ENCODE assay signal across 8 cellular contexts in genomic region chr12:80936353-80936641, GRCh38. TPM values are rescaled to one million over a fixed set of nuclear protein-coding genes. Genes with fewer than 3 reads are reported as not detected.
A peak's percentile ranks its signal among the peaks of the same experiment; 100 is the strongest.
DNase-seq lines count a peak whose midpoint lies in the region; ATAC-seq and TF ChIP-seq lines count a peak whose summit lies in the region.

No MANE protein-coding gene starts in this region.

- WGBS in heart left ventricle, 4 donors = 1 to 4% (median 3%) methylated on average over 11 of the region's 11 CpGs

- DNase-seq in DMS 273 (lab: John Stamatoyannopoulos, UW; ENCODE audit: unreplicated experiment) (peak; percentile 77), DMS 273 treated with DMSO at 0.1 percent for 48 hours (lab: John Stamatoyannopoulos, UW) (no peak), PC-9 (no peak), heart left ventricle (no peak), skeletal muscle cell (ENCODE audit: low read depth) (no peak), GM13977 (ENCODE audit: low spot score) (no peak)
- no peak for DNase-seq in stimulated activated CD4-positive, alpha-beta T cell treated with anti-CD3 and anti-CD28 coated beads, Interleukin-2, amount 100 ng/mL, for 48 hours

- H3K27ac ChIP-seq in PC-9 = no peak overlapping the region
- peak overlapping the region; percentile 90 to 97 (median 95) for H3K27ac ChIP-seq in heart left ventricle

- peaks cover 9% of the 10 kb centered on the region for H3K27me3 ChIP-seq in PC-9 (ENCODE audit: insufficient read depth, low read depth)
- H3K27me3 ChIP-seq in heart left ventricle = peaks cover 0 to 3% (median 0%) of the 10 kb centered on the region in 9 donors

- no peaks in the 10 kb centered on the region for H3F3A ChIP-seq in PC-9 (ENCODE audit: insufficient read depth, low read depth)

- H3K4me1 ChIP-seq in PC-9 (replicated peaks; ENCODE audit: insufficient read depth) (no peaks in the 10 kb centered on the region), heart left ventricle (peaks cover 0 to 18% (median 8%) of the 10 kb centered on the region in 12 donors)

- intact Hi-C loops in PC-9 (cut with micrococcal nuclease; ENCODE audit: unreplicated experiment) (loop anchor here (10.0 kb wide), 1 partner anchor 101 kb away; no protein-coding TSS in a partner anchor), heart left ventricle (cut with DNase I) (loop anchor here in 9 of 10 donors (2.0 to 10.0 kb wide), 9 partner anchors 54 to 149 kb away; partner anchors contain the start of gene ACSS3 (in 1 of the 9))

- BruUV-seq in PC-9 (replicated peaks; lab: Mats Ljungman, UMichigan) = no TSS peak

- H3K4me3 ChIP-seq in PC-9 (peak overlapping the region; percentile 67), heart left ventricle (peak overlapping the region; percentile 70 to 87 (median 78)), skeletal muscle cell (ENCODE audit: low read depth, low read length) (peak overlapping the region; percentile 92)

- no peaks in the 10 kb centered on the region for H4K20me1 ChIP-seq in PC-9 (ENCODE audit: insufficient read depth)

- no peak for TF ChIP-seq POLR2A in heart left ventricle (IDR thresholded peaks at IDR 0.05)

- H2AFZ ChIP-seq in PC-9 = peak overlapping the region; percentile 90

- H3K36me3 ChIP-seq in PC-9 (ENCODE audit: low read depth) (no peaks in the 10 kb centered on the region), heart left ventricle (no peaks in the 10 kb centered on the region)

- CTCF ChIA-PET in PC-9 (lab: Charles Lee) = no interaction called here

- no peaks in the 10 kb centered on the region for H3K79me2 ChIP-seq in PC-9 (ENCODE audit: low read depth)

- in situ Hi-C loops in GM13977 (cut with MboI; ENCODE audit: low pct_unique_long_range_greater_than_20kb, low sequenced_read_pairs, unreplicated experiment) = no loop called here

- no peaks in the 10 kb centered on the region for H3K9me3 ChIP-seq in PC-9 (ENCODE audit: insufficient read depth, low read depth)
- H3K9me3 ChIP-seq in heart left ventricle = no peaks in the 10 kb centered on the region

- POLR2A ChIA-PET in PC-9 (lab: Charles Lee; ENCODE audit: unreplicated experiment) = no interaction called here

- peak overlapping the region; percentile 96 for H3K4me2 ChIP-seq in PC-9

- TF ChIP-seq CTCF in PC-9 (conservative IDR thresholded peaks at IDR 0.05) (no peak), heart left ventricle (IDR thresholded peaks at IDR 0.05) (no peak), GM13977 (IDR thresholded peaks at IDR 0.05; ENCODE audit: extremely low read depth, insufficient read depth, missing control alignments) (no peak)

- ATAC-seq in heart left ventricle = peak in 3 of 4 donors; percentile 68 to 75 (median 69)
- no peak for ATAC-seq in HG03159 (IDR thresholded peaks at IDR 0.05; ENCODE audit: unreplicated experiment)

- H3K9me2 ChIP-seq in PC-9 (ENCODE audit: insufficient read depth) = no peaks in the 10 kb centered on the region

RNA-seq across cellular contexts. Expression of gene LIN7A, which starts 1.4 kb away (rescaled TPM):
- not detected in 2 replicates for total RNA-seq in PC-9 (2021)
- 10 to 100 TPM; 10.2 to 20.1 (median 14.6) TPM for total RNA-seq in heart left ventricle
- polyA plus RNA-seq in heart left ventricle = 10 to 100 TPM in 1 of 2 donors, 1 to 10 TPM in 1; 7.5 to 21.6 TPM

Comparison
In these comparisons a context has a peak if more than half of its experiments do, and no peak if none do; other contexts are left out.
1. RNA of gene LIN7A, which starts 1.4 kb away (total RNA-seq): 10.2 to 20.1 TPM in heart left ventricle; not detected in PC-9; every median in the first group is over 10 times any median in the second.
2. Peak in every context shown above with its lines, with median percentiles within 50 percentile points of each other: H3K4me3 ChIP-seq.